Comparison of ENCODE assay signal across 10 cellular contexts in the genomic region with DNA sequence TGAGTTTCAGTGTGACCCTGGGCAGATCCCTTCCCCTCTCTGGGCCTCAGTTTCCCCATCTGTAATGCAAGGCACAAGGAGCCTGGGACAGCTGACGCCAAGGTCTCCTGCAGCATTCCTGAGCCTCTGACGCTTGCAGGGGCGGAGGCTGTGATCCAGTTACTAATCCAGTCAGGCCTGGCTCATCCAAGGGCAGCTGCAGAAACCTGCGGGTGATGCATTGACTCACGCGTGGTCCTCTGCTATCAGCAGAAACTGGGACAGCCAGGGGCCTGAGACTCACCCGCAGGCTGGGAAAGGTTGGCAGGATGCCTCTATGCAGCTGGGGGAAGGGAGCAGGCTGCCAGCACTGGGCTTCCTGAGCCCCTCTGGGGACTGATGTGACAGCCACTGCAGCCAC.
DNase-seq lines count a peak whose midpoint lies in the region; ATAC-seq and TF ChIP-seq lines count a peak whose summit lies in the region.
"Had no signal": no experiment of that assay in that cellular context is flagged by ENCODE, and none has a peak within 500 bp of the region (broad histone marks: within the 10 kb centered on the region; RNA-seq: fewer than 3 reads in every experiment).

No MANE protein-coding gene starts in this region.

- TF ChIP-seq CTCF in lung (IDR thresholded peaks at IDR 0.05; ENCODE audit: control extremely low read depth, extremely low read depth) (no peak), WTC11 (IDR thresholded peaks at IDR 0.05) (no peak)

- DNase-seq in A172 (ENCODE audit: low spot score): peak; percentile 98
- peak; percentile 98 for DNase-seq in LHCN-M2 (ENCODE audit: low read depth)
- peak; percentile 79 for DNase-seq in dedifferentiated amniotic fluid mesenchymal stem cell (ENCODE audit: extremely low spot score)
- peak; percentile 38 for DNase-seq in lung (ENCODE audit: low spot score)
- no peak for DNase-seq in CD4-positive, alpha-beta memory T cell
- DNase-seq in germinal center (ENCODE audit: low spot score): no peak
- no peak for DNase-seq in OCI-M2 (lab: John Stamatoyannopoulos, UW; ENCODE audit: unreplicated experiment)
- DNase-seq in WTC11 (ENCODE audit: low spot score): no peak
- DNase-seq: activated CD4-positive, alpha-beta T cell treated with anti-CD3 and anti-CD28 coated beads for 36 hours; CD4-positive, CD25-positive, alpha-beta regulatory T cell had no signal

- POLR2A ChIA-PET in CD4-positive, alpha-beta memory T cell (lab: Charles Lee; ENCODE audit: partially characterized antibody): no interaction called here
- POLR2A ChIA-PET in WTC11 (lab: Charles Lee): no interaction called here

- no peaks in the 10 kb centered on the region for H3K27me3 ChIP-seq in lung (ENCODE audit: control insufficient read depth, insufficient read depth)
- H3K27me3 ChIP-seq in CD4-positive, alpha-beta memory T cell (ENCODE audit: insufficient read depth, low read length): no peaks in the 10 kb centered on the region

- H3K27ac ChIP-seq in lung (ENCODE audit: low read depth in 1 of 2, low read length in 1 of 2): peak overlapping the region in 1 of 2 donors; percentile 66
- H3K27ac ChIP-seq in CD4-positive, alpha-beta memory T cell (ENCODE audit: low read depth, low read length): no peak overlapping the region

- peaks cover 0 to 2% of the 10 kb centered on the region in 2 donors for H3K9me3 ChIP-seq in lung (ENCODE audit: control insufficient read depth in 2 of 2, insufficient read depth in 1 of 2, low read length in 1 of 2)
- no peaks in the 10 kb centered on the region for H3K9me3 ChIP-seq in CD4-positive, alpha-beta memory T cell (ENCODE audit: control insufficient read depth in 1 of 2, low read length in 2 of 2)

- H3K36me3 ChIP-seq in lung (ENCODE audit: control insufficient read depth in 2 of 2, insufficient read depth in 2 of 2, low read length in 2 of 2): no peaks in the 10 kb centered on the region
- no peaks in the 10 kb centered on the region for H3K36me3 ChIP-seq in CD4-positive, alpha-beta memory T cell (ENCODE audit: insufficient read depth, low read length)

- H3K4me1 Mint-ChIP-seq in CD4-positive, alpha-beta memory T cell: no peaks in the 10 kb centered on the region
- H3K4me1 Mint-ChIP-seq in WTC11: peaks cover 2% of the 10 kb centered on the region; the same call in 1 of the 2 replicates
- H3K4me1 Mint-ChIP-seq: CD4-positive, CD25-positive, alpha-beta regulatory T cell had no signal

- intact Hi-C loops in CD4-positive, alpha-beta memory T cell (cut with micrococcal nuclease): no loop called here

- ATAC-seq in lung (ENCODE audit: insufficient read depth, low FRiP score): no peak
- no peak for ATAC-seq in WTC11
- ATAC-seq: activated CD4-positive, alpha-beta T cell treated with anti-CD3 and anti-CD28 coated beads for 36 hours had no signal

- H3K4me3 ChIP-seq in lung: no peak overlapping the region
- no peak overlapping the region for H3K4me3 ChIP-seq in CD4-positive, alpha-beta memory T cell (ENCODE audit: low read length in 2 of 2)

- peaks cover 10 to 18% of the 10 kb centered on the region in 2 donors for H3K27me3 Mint-ChIP-seq in CD4-positive, alpha-beta memory T cell
- no peaks in the 10 kb centered on the region for H3K27me3 Mint-ChIP-seq in WTC11 (ENCODE audit: low read depth)
- H3K27me3 Mint-ChIP-seq: activated CD4-positive, alpha-beta T cell treated with anti-CD3 and anti-CD28 coated beads for 36 hours had no signal

- peaks cover 3 to 10% of the 10 kb centered on the region in 2 donors for H3K4me1 ChIP-seq in lung (ENCODE audit: control insufficient read depth in 2 of 2, insufficient read depth in 2 of 2, low read length in 2 of 2)
- H3K4me1 ChIP-seq in CD4-positive, alpha-beta memory T cell (ENCODE audit: insufficient read depth, low read length): no peaks in the 10 kb centered on the region

- CTCF ChIA-PET in CD4-positive, alpha-beta memory T cell (lab: Charles Lee; ENCODE audit: partially characterized antibody): no interaction called here
- CTCF ChIA-PET in WTC11 (lab: Charles Lee): no interaction called here

- WGBS in lung, 2 donors: 56 to 76% methylated on average over 7 of the region's 7 CpGs

- H3K27ac Mint-ChIP-seq in CD4-positive, alpha-beta memory T cell: no peak overlapping the region
- H3K27ac Mint-ChIP-seq in WTC11: no peak overlapping the region
- H3K27ac Mint-ChIP-seq: activated CD4-positive, alpha-beta T cell treated with anti-CD3 and anti-CD28 coated beads for 36 hours; CD4-positive, CD25-positive, alpha-beta regulatory T cell had no signal

- H3K4me3 Mint-ChIP-seq in CD4-positive, alpha-beta memory T cell: no peak overlapping the region
- H3K4me3 Mint-ChIP-seq in WTC11: no peak overlapping the region
- H3K4me3 Mint-ChIP-seq: activated CD4-positive, alpha-beta T cell treated with anti-CD3 and anti-CD28 coated beads for 36 hours; CD4-positive, CD25-positive, alpha-beta regulatory T cell had no signal

- H3K36me3 Mint-ChIP-seq in CD4-positive, alpha-beta memory T cell: no peaks in the 10 kb centered on the region
- no peaks in the 10 kb centered on the region for H3K36me3 Mint-ChIP-seq in WTC11
- H3K36me3 Mint-ChIP-seq: CD4-positive, CD25-positive, alpha-beta regulatory T cell had no signal

- peaks cover 0 to 6% (median 0%) of the 10 kb centered on the region in 8 donors for H3K9me3 Mint-ChIP-seq in CD4-positive, alpha-beta memory T cell
- no peaks in the 10 kb centered on the region for H3K9me3 Mint-ChIP-seq in WTC11
- H3K9me3 Mint-ChIP-seq: CD4-positive, CD25-positive, alpha-beta regulatory T cell had no signal

TF ChIP-seq in WTC11, 78 proteins besides CTCF, POLR2A, EP300 and RAD21:
- TF ChIP-seq, protein P1, sequence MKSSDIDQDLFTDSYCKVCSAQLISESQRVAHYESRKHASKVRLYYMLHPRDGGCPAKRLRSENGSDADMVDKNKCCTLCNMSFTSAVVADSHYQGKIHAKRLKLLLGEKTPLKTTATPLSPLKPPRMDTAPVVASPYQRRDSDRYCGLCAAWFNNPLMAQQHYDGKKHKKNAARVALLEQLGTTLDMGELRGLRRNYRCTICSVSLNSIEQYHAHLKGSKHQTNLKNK (CRISPR knock-in tag; IDR thresholded peaks at IDR 0.05): no peak
- TF ChIP-seq GTF2I (CRISPR knock-in tag; conservative IDR thresholded peaks at IDR 0.05) (no peak), ZNF396 (CRISPR knock-in tag; IDR thresholded peaks at IDR 0.05; ENCODE audit: borderline replicate concordance) (no peak), TCF7 (CRISPR knock-in tag; IDR thresholded peaks at IDR 0.05; ENCODE audit: low read depth) (no peak)
- TF ChIP-seq, protein P2, sequence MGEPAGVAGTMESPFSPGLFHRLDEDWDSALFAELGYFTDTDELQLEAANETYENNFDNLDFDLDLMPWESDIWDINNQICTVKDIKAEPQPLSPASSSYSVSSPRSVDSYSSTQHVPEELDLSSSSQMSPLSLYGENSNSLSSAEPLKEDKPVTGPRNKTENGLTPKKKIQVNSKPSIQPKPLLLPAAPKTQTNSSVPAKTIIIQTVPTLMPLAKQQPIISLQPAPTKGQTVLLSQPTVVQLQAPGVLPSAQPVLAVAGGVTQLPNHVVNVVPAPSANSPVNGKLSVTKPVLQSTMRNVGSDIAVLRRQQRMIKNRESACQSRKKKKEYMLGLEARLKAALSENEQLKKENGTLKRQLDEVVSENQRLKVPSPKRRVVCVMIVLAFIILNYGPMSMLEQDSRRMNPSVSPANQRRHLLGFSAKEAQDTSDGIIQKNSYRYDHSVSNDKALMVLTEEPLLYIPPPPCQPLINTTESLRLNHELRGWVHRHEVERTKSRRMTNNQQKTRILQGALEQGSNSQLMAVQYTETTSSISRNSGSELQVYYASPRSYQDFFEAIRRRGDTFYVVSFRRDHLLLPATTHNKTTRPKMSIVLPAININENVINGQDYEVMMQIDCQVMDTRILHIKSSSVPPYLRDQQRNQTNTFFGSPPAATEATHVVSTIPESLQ (CRISPR knock-in tag; IDR thresholded peaks at IDR 0.05): no peak
TF ChIP-seq in WTC11: peak in this region for 0.

Comparison
In these comparisons a context has a peak if more than half of its experiments do, and no peak if none do; other contexts are left out.
1. DNase-seq: peak in A172 (single experiment), LHCN-M2 (single experiment), dedifferentiated amniotic fluid mesenchymal stem cell (single experiment) and lung (single experiment); none in CD4-positive, alpha-beta memory T cell (0 of 5), germinal center (single experiment), OCI-M2 (single experiment) and WTC11 (single experiment).